In genomic region chr7:138907438-138907837, GRCh38 we compare ENCODE assay signal across 16 cellular contexts.
A peak's percentile ranks its signal among the peaks of the same experiment; 100 is the strongest.
DNase-seq lines count a peak whose midpoint lies in the region; ATAC-seq, FAIRE-seq and TF ChIP-seq lines count a peak whose summit lies in the region.
"Had no signal": no experiment of that assay in that cellular context is flagged by ENCODE, and none has a peak within 500 bp of the region (broad histone marks: within the 10 kb centered on the region; RNA-seq: fewer than 3 reads in every experiment).

No MANE protein-coding gene starts in this region.

- H3K4me1 ChIP-seq in right cardiac atrium (ENCODE audit: control insufficient read depth, insufficient read depth, low read length): no peaks in the 10 kb centered on the region
- H3K4me1 ChIP-seq in right atrium auricular region: no peaks in the 10 kb centered on the region
- no peaks in the 10 kb centered on the region for H3K4me1 ChIP-seq in small intestine (ENCODE audit: control insufficient read depth in 2 of 2, insufficient read depth in 1 of 2, low read depth in 1 of 2, low read length in 1 of 2)
- peaks cover 5% of the 10 kb centered on the region for H3K4me1 ChIP-seq in suprapubic skin
- H3K4me1 ChIP-seq: BLaER1 treated with 17β-estradiol and CSF1 and Interleukin-3, amounts not matched to agents 10 nM and 100 nM had no signal

- intact Hi-C loops in right cardiac atrium (cut with DNase I): no loop called here
- intact Hi-C loops in left colon (cut with DNase I, micrococcal nuclease): no loop called here

- no peaks in the 10 kb centered on the region for H3K27me3 ChIP-seq in right cardiac atrium (ENCODE audit: control insufficient read depth, insufficient read depth)
- no peaks in the 10 kb centered on the region for H3K27me3 ChIP-seq in right atrium auricular region
- H3K27me3 ChIP-seq in small intestine (ENCODE audit: control insufficient read depth in 2 of 2, insufficient read depth in 2 of 2, low read length in 2 of 2): no peaks in the 10 kb centered on the region
- no peaks in the 10 kb centered on the region for H3K27me3 ChIP-seq in suprapubic skin
- H3K27me3 ChIP-seq: BLaER1 treated with 17β-estradiol and CSF1 and Interleukin-3, amounts not matched to agents 10 nM and 100 nM had no signal

- H3K9me3 ChIP-seq in right cardiac atrium (ENCODE audit: control insufficient read depth, low read length): no peaks in the 10 kb centered on the region
- no peaks in the 10 kb centered on the region for H3K9me3 ChIP-seq in right atrium auricular region
- no peaks in the 10 kb centered on the region for H3K9me3 ChIP-seq in small intestine (ENCODE audit: control insufficient read depth, low read depth)
- no peaks in the 10 kb centered on the region for H3K9me3 ChIP-seq in suprapubic skin
- H3K9me3 ChIP-seq: BLaER1 treated with 17β-estradiol and CSF1 and Interleukin-3, amounts not matched to agents 10 nM and 100 nM; HAP-1 had no signal

- DNase-seq in right cardiac atrium (no peak), right atrium auricular region (ENCODE audit: low spot score) (no peak), left colon (no peak), small intestine (peak; percentile 8), retina (no peak), suprapubic skin (ENCODE audit: low spot score in 2 of 2) (no peak)
- no peak for DNase-seq in stimulated activated naive CD8-positive, alpha-beta T cell treated with anti-CD3 and anti-CD28 coated beads, Interleukin-15, Interleukin-2, amounts not matched to agents 100 U/mL and 50 U/mL, for 24 hours
- DNase-seq: ACHN; CD4-positive, CD25-positive, alpha-beta regulatory T cell; DMS79; GOT3; IMR-90 had no signal

- H3K4me3 ChIP-seq in right cardiac atrium (ENCODE audit: low read length) (no peak overlapping the region), right atrium auricular region (no peak overlapping the region), small intestine (ENCODE audit: low read depth in 1 of 2, low read length in 2 of 2) (no peak overlapping the region), suprapubic skin (no peak overlapping the region)
- H3K4me3 ChIP-seq: BLaER1 treated with 17β-estradiol and CSF1 and Interleukin-3, amounts not matched to agents 10 nM and 100 nM; GM12878; HAP-1 had no signal

- H3K27ac ChIP-seq in right cardiac atrium (ENCODE audit: low read length) (no peak overlapping the region), right atrium auricular region (no peak overlapping the region), small intestine (ENCODE audit: low read depth in 1 of 2, low read length in 1 of 2) (no peak overlapping the region), suprapubic skin (no peak overlapping the region)
- H3K27ac ChIP-seq: BLaER1 treated with 17β-estradiol and CSF1 and Interleukin-3, amounts not matched to agents 10 nM and 100 nM had no signal

- no peak for FAIRE-seq in small intestine (lab: Jason Lieb, UNC)
- FAIRE-seq: GM12878, GM18507 had no signal

- TF ChIP-seq CTCF in right atrium auricular region (IDR thresholded peaks at IDR 0.05): no peak
- no peak for TF ChIP-seq CTCF in suprapubic skin (IDR thresholded peaks at IDR 0.05)

- TF ChIP-seq POLR2A in suprapubic skin (IDR thresholded peaks at IDR 0.05): no peak

- 68% methylated on average over 2 of the region's 2 CpGs for WGBS in right cardiac atrium
- 39 to 55% (median 43%) methylated on average over 2 of the region's 2 CpGs for WGBS in small intestine, 3 donors
- WGBS in suprapubic skin: 38% methylated on average over 2 of the region's 2 CpGs

- TF ChIP-seq EP300 in suprapubic skin (IDR thresholded peaks at IDR 0.05): no peak

- ATAC-seq in right cardiac atrium (peak; percentile 57 to 87), left colon (peak; percentile 56)
- no peak for ATAC-seq in stimulated activated naive CD8-positive, alpha-beta T cell treated with anti-CD3 and anti-CD28 coated beads, Interleukin-15, Interleukin-2, amounts not matched to agents 100 U/mL and 50 U/mL, for 24 hours
- ATAC-seq: GM12878 had no signal

- H3K36me3 ChIP-seq in right atrium auricular region (no peaks in the 10 kb centered on the region), small intestine (ENCODE audit: control insufficient read depth in 2 of 2, insufficient read depth in 2 of 2, low read length in 2 of 2) (peaks cover 0 to 3% of the 10 kb centered on the region in 2 donors), suprapubic skin (no peaks in the 10 kb centered on the region)
